Comparison of ENCODE assay signal across 1 cellular context in genomic region chr1:62836856-62837540, GRCh38.
TF ChIP-seq lines count a peak whose summit lies in the region.

No MANE protein-coding gene starts in this region.

TF ChIP-seq in WTC11, 78 proteins besides CTCF, POLR2A, EP300 and RAD21 (continued from another document):
- TF ChIP-seq FOXP4 (CRISPR knock-in tag; IDR thresholded peaks at IDR 0.05) (no peak), IRF1 (CRISPR knock-in tag; IDR thresholded peaks at IDR 0.05) (no peak), GRHL2 (CRISPR knock-in tag; IDR thresholded peaks at IDR 0.05; ENCODE audit: insufficient replicate concordance, severe bottlenecking) (no peak), MAX (CRISPR knock-in tag; IDR thresholded peaks at IDR 0.05) (no peak), TCF7 (CRISPR knock-in tag; IDR thresholded peaks at IDR 0.05; ENCODE audit: low read depth) (no peak), ZNF121 (CRISPR knock-in tag; IDR thresholded peaks at IDR 0.05) (no peak), KAT7 (CRISPR knock-in tag; IDR thresholded peaks at IDR 0.05; ENCODE audit: borderline replicate concordance) (no peak)
